Comparison of ENCODE assay signal across 14 cellular contexts in the genomic region with DNA sequence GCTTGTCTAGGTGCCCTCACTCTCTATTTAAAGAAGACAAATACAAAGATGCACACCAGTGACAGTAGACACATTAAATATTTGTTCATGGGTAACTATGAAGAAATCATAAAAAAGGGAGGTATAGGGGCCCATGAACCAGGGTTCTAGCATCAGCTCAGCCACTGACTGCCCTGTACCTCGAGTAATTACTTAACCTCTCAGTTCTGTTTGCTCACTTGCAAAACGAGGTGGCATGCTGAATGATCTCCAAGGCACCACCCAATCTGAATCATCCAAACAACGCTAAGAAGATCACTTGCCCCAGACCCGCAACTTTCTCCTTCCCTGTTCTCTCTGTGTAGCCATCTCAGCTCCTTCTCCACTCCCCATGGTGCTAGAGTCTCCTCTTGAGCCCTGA.
A peak's percentile ranks its signal among the peaks of the same experiment; 100 is the strongest.
DNase-seq lines count a peak whose midpoint lies in the region; ATAC-seq and TF ChIP-seq lines count a peak whose summit lies in the region.
"Had no signal": no experiment of that assay in that cellular context is flagged by ENCODE, and none has a peak within 500 bp of the region (broad histone marks: within the 10 kb centered on the region; RNA-seq: fewer than 3 reads in every experiment).

No MANE protein-coding gene starts in this region.

- no peaks in the 10 kb centered on the region for H3K9me3 ChIP-seq in neural cell (ENCODE audit: low read length)

- no peaks in the 10 kb centered on the region for H3K9me2 ChIP-seq in neural cell (ENCODE audit: insufficient read depth, low read length)

- H3K9me3 Mint-ChIP-seq in activated CD4-positive, alpha-beta T cell treated with anti-CD3 and anti-CD28 coated beads, Interleukin-2, amount 10 ng/mL, durations not matched to agents 24 days and 14 days = no peaks in the 10 kb centered on the region
- no peaks in the 10 kb centered on the region for H3K9me3 Mint-ChIP-seq in activated CD4-positive, alpha-beta T cell treated with anti-CD3 and anti-CD28 coated beads, Interleukin-2, amount 10 ng/mL, durations not matched to agents 7 days and 5 days
- no peaks in the 10 kb centered on the region for H3K9me3 Mint-ChIP-seq in type B pancreatic cell

- H3K9ac ChIP-seq in neural cell (ENCODE audit: low read length) = no peak overlapping the region
- H3K9ac ChIP-seq: BLaER1 treated with 17β-estradiol and CSF1 and Interleukin-3, amounts not matched to agents 10 nM and 100 nM had no signal

- peaks cover under 1% of the 10 kb centered on the region for H3K27me3 Mint-ChIP-seq in activated CD4-positive, alpha-beta T cell treated with anti-CD3 and anti-CD28 coated beads, Interleukin-2, amount 10 ng/mL, durations not matched to agents 24 days and 14 days
- peaks cover 2% of the 10 kb centered on the region for H3K27me3 Mint-ChIP-seq in activated CD4-positive, alpha-beta T cell treated with anti-CD3 and anti-CD28 coated beads, Interleukin-2, amount 10 ng/mL, durations not matched to agents 7 days and 5 days
- peaks cover 19% of the 10 kb centered on the region for H3K27me3 Mint-ChIP-seq in type B pancreatic cell

- intact Hi-C loops in activated CD4-positive, alpha-beta T cell treated with anti-CD3 and anti-CD28 coated beads, Interleukin-2, amount 10 ng/mL, durations not matched to agents 24 days and 14 days (cut with micrococcal nuclease) = no loop called here

- POLR2A ChIA-PET in activated CD4-positive, alpha-beta T cell treated with anti-CD3 and anti-CD28 coated beads, Interleukin-2, amount 10 ng/mL, durations not matched to agents 7 days and 5 days (lab: Charles Lee) = no interaction called here

- CTCF ChIA-PET in activated CD4-positive, alpha-beta T cell treated with anti-CD3 and anti-CD28 coated beads, Interleukin-2, amount 10 ng/mL, durations not matched to agents 7 days and 5 days (lab: Charles Lee) = no interaction called here

- no peaks in the 10 kb centered on the region for H3K36me3 Mint-ChIP-seq in activated CD4-positive, alpha-beta T cell treated with anti-CD3 and anti-CD28 coated beads, Interleukin-2, amount 10 ng/mL, durations not matched to agents 24 days and 14 days (ENCODE audit: low read depth)
- no peaks in the 10 kb centered on the region for H3K36me3 Mint-ChIP-seq in activated CD4-positive, alpha-beta T cell treated with anti-CD3 and anti-CD28 coated beads, Interleukin-2, amount 10 ng/mL, durations not matched to agents 7 days and 5 days (ENCODE audit: low read depth)
- no peaks in the 10 kb centered on the region for H3K36me3 Mint-ChIP-seq in type B pancreatic cell
- H3K36me3 Mint-ChIP-seq: CD4-positive, CD25-positive, alpha-beta regulatory T cell had no signal

- peak overlapping the region; percentile 33 for H3K27ac ChIP-seq in neural cell (ENCODE audit: low read length)
- H3K27ac ChIP-seq: BLaER1 treated with 17β-estradiol and CSF1 and Interleukin-3, amounts not matched to agents 10 nM and 100 nM had no signal

- no peaks in the 10 kb centered on the region for H3K4me1 Mint-ChIP-seq in activated CD4-positive, alpha-beta T cell treated with anti-CD3 and anti-CD28 coated beads, Interleukin-2, amount 10 ng/mL, durations not matched to agents 24 days and 14 days
- H3K4me1 Mint-ChIP-seq in activated CD4-positive, alpha-beta T cell treated with anti-CD3 and anti-CD28 coated beads, Interleukin-2, amount 10 ng/mL, durations not matched to agents 7 days and 5 days = no peaks in the 10 kb centered on the region
- H3K4me1 Mint-ChIP-seq in type B pancreatic cell (ENCODE audit: unreplicated experiment) = peaks cover 13% of the 10 kb centered on the region
- H3K4me1 Mint-ChIP-seq: CD4-positive, CD25-positive, alpha-beta regulatory T cell had no signal

- H3K4me3 ChIP-seq in epithelial cell of esophagus (ENCODE audit: low read length) = no peak overlapping the region
- H3K4me3 ChIP-seq in neural cell (ENCODE audit: low read length) = no peak overlapping the region
- H3K4me3 ChIP-seq: BLaER1 treated with 17β-estradiol and CSF1 and Interleukin-3, amounts not matched to agents 10 nM and 100 nM had no signal

- no peak overlapping the region for H3K4me3 Mint-ChIP-seq in activated CD4-positive, alpha-beta T cell treated with anti-CD3 and anti-CD28 coated beads, Interleukin-2, amount 10 ng/mL, durations not matched to agents 24 days and 14 days
- no peak overlapping the region for H3K4me3 Mint-ChIP-seq in activated CD4-positive, alpha-beta T cell treated with anti-CD3 and anti-CD28 coated beads, Interleukin-2, amount 10 ng/mL, durations not matched to agents 7 days and 5 days
- H3K4me3 Mint-ChIP-seq in type B pancreatic cell = no peak overlapping the region
- H3K4me3 Mint-ChIP-seq: CD4-positive, CD25-positive, alpha-beta regulatory T cell had no signal

- no peaks in the 10 kb centered on the region for H3F3A ChIP-seq in neural cell (ENCODE audit: insufficient read depth, low read length, poor library complexity, severe bottlenecking)

- ATAC-seq in HG02840 (IDR thresholded peaks at IDR 0.05; ENCODE audit: low FRiP score, unreplicated experiment) = no peak

- TF ChIP-seq EP300 in neural cell (conservative IDR thresholded peaks at IDR 0.05; ENCODE audit: poor library complexity, severe bottlenecking) = no peak

- H3K4me2 ChIP-seq in neural cell (ENCODE audit: low read length) = peak overlapping the region; percentile 33
- H3K4me2 ChIP-seq: BLaER1 treated with 17β-estradiol and CSF1 and Interleukin-3, amounts not matched to agents 10 nM and 100 nM had no signal

- no peaks in the 10 kb centered on the region for H3K27me3 ChIP-seq in neural cell (ENCODE audit: insufficient read depth, low read depth, low read length)
- H3K27me3 ChIP-seq: BLaER1 treated with 17β-estradiol and CSF1 and Interleukin-3, amounts not matched to agents 10 nM and 100 nM had no signal

- H3K36me3 ChIP-seq in neural cell (ENCODE audit: insufficient read depth, low read length) = no peaks in the 10 kb centered on the region
- H3K36me3 ChIP-seq: BLaER1 treated with 17β-estradiol and CSF1 and Interleukin-3, amounts not matched to agents 10 nM and 100 nM had no signal

- H3K79me2 ChIP-seq in neural cell (replicated peaks; ENCODE audit: insufficient read depth, low read length) = no peaks in the 10 kb centered on the region

- H3K27ac Mint-ChIP-seq in activated CD4-positive, alpha-beta T cell treated with anti-CD3 and anti-CD28 coated beads, Interleukin-2, amount 10 ng/mL, durations not matched to agents 24 days and 14 days = no peak overlapping the region
- no peak overlapping the region for H3K27ac Mint-ChIP-seq in activated CD4-positive, alpha-beta T cell treated with anti-CD3 and anti-CD28 coated beads, Interleukin-2, amount 10 ng/mL, durations not matched to agents 7 days and 5 days
- no peak overlapping the region for H3K27ac Mint-ChIP-seq in type B pancreatic cell
- H3K27ac Mint-ChIP-seq: CD4-positive, CD25-positive, alpha-beta regulatory T cell had no signal

- TF ChIP-seq RAD21 in neural cell (conservative IDR thresholded peaks at IDR 0.05) = no peak

- H4K20me1 ChIP-seq in neural cell (ENCODE audit: insufficient read depth) = no peaks in the 10 kb centered on the region
- H4K20me1 ChIP-seq: BLaER1 treated with 17β-estradiol and CSF1 and Interleukin-3, amounts not matched to agents 10 nM and 100 nM had no signal

- no peak overlapping the region for H2AFZ ChIP-seq in neural cell (ENCODE audit: low read depth, low read length)

- no peak for TF ChIP-seq CTCF in epithelial cell of esophagus (IDR thresholded peaks at IDR 0.05; ENCODE audit: insufficient read depth, low read depth, low read length, missing control alignments)
- no peak for TF ChIP-seq CTCF in neural cell (IDR thresholded peaks at IDR 0.05; ENCODE audit: poor library complexity, severe bottlenecking)
- TF ChIP-seq CTCF in type B pancreatic cell (conservative IDR thresholded peaks at IDR 0.05) = no peak

- peak; percentile 23 for DNase-seq in activated CD4-positive, alpha-beta T cell treated with anti-CD3 and anti-CD28 coated beads, Interleukin-2, amount 10 ng/mL, durations not matched to agents 24 days and 14 days
- no peak for DNase-seq in activated CD4-positive, alpha-beta T cell treated with anti-CD3 and anti-CD28 coated beads, Interleukin-2, amount 10 ng/mL, durations not matched to agents 7 days and 5 days
- DNase-seq in SHP77 (lab: John Stamatoyannopoulos, UW) = peak; percentile 19 to 23
- DNase-seq in epithelial cell of esophagus (ENCODE audit: low read depth) = peak; percentile 46
- no peak for DNase-seq in amniotic stem cell (lab: John Stamatoyannopoulos, UW)
- DNase-seq in type B pancreatic cell (ENCODE audit: extremely low spot score, unreplicated experiment) = no peak
- DNase-seq: ACHN; CD4-positive, CD25-positive, alpha-beta regulatory T cell; DND-41; GDM1; H7 had no signal

TF ChIP-seq in neural cell, 6 proteins besides CTCF, POLR2A, EP300 and RAD21:
- TF ChIP-seq, protein P1, sequence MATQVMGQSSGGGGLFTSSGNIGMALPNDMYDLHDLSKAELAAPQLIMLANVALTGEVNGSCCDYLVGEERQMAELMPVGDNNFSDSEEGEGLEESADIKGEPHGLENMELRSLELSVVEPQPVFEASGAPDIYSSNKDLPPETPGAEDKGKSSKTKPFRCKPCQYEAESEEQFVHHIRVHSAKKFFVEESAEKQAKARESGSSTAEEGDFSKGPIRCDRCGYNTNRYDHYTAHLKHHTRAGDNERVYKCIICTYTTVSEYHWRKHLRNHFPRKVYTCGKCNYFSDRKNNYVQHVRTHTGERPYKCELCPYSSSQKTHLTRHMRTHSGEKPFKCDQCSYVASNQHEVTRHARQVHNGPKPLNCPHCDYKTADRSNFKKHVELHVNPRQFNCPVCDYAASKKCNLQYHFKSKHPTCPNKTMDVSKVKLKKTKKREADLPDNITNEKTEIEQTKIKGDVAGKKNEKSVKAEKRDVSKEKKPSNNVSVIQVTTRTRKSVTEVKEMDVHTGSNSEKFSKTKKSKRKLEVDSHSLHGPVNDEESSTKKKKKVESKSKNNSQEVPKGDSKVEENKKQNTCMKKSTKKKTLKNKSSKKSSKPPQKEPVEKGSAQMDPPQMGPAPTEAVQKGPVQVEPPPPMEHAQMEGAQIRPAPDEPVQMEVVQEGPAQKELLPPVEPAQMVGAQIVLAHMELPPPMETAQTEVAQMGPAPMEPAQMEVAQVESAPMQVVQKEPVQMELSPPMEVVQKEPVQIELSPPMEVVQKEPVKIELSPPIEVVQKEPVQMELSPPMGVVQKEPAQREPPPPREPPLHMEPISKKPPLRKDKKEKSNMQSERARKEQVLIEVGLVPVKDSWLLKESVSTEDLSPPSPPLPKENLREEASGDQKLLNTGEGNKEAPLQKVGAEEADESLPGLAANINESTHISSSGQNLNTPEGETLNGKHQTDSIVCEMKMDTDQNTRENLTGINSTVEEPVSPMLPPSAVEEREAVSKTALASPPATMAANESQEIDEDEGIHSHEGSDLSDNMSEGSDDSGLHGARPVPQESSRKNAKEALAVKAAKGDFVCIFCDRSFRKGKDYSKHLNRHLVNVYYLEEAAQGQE (IDR thresholded peaks at IDR 0.05; ENCODE audit: borderline replicate concordance) = no peak
- no peak for TF ChIP-seq EZH2 (IDR thresholded peaks at IDR 0.05; ENCODE audit: borderline replicate concordance, insufficient read depth, low read length, poor library complexity, severe bottlenecking)
- no peak for TF ChIP-seq MXI1 (conservative IDR thresholded peaks at IDR 0.05; ENCODE audit: poor library complexity, severe bottlenecking)
- TF ChIP-seq POLR2AphosphoS5 (IDR thresholded peaks at IDR 0.05) = no peak
- TF ChIP-seq SMC3 (conservative IDR thresholded peaks at IDR 0.05; ENCODE audit: poor library complexity) = no peak
- no peak for TF ChIP-seq TAF1 (IDR thresholded peaks at IDR 0.05; ENCODE audit: low read depth)

Comparison
In these comparisons a context has a peak if more than half of its experiments do, and no peak if none do; other contexts are left out.
1. DNase-seq: peak in activated CD4-positive, alpha-beta T cell treated with anti-CD3 and anti-CD28 coated beads, Interleukin-2, amount 10 ng/mL, durations not matched to agents 24 days and 14 days (single experiment), SHP77 (2 of 2) and epithelial cell of esophagus (single experiment); none in activated CD4-positive, alpha-beta T cell treated with anti-CD3 and anti-CD28 coated beads, Interleukin-2, amount 10 ng/mL, durations not matched to agents 7 days and 5 days (single experiment), amniotic stem cell (single experiment) and type B pancreatic cell (single experiment).